11 cellular contexts compared by ENCODE assay signal in the genomic region with DNA sequence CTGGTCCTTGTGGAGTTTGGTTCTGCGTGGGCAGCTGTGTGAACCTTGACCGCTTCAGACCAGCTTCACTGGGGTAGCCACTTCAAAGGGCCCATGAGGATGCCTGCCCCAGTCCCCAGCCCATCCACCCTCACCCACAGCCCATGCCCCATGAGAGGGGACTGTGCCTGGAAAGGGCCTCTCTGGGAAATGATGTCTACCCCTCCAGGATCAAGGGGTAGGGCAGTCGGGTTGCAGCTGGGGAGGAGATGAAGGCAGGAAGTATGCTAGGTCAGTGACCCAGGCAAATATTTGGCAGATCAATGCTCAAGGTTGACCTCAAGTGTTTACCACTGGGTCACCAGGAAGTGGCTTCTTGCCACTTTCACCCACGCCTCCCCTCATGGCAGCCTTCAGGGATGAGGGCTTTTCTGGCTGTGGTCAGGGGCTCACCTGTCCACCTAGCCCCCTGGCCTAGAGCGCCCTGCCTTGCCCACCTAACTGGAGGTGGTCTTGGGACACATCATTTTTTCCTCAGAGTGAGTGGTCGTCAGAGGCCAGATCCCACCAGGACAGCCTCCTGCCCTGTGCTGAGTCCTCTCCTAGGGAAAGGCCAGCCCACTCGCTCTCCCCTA.
DNase-seq lines count a peak whose midpoint lies in the region; ATAC-seq, FAIRE-seq and TF ChIP-seq lines count a peak whose summit lies in the region.
"Had no signal": no experiment of that assay in that cellular context is flagged by ENCODE, and none has a peak within 500 bp of the region (broad histone marks: within the 10 kb centered on the region; RNA-seq: fewer than 3 reads in every experiment).

No MANE protein-coding gene starts in this region.

- H3K4me1 ChIP-seq in lung (ENCODE audit: control insufficient read depth in 2 of 2, insufficient read depth in 2 of 2, low read length in 2 of 2) = peaks cover 0 to 23% of the 10 kb centered on the region in 2 donors
- H3K4me1 ChIP-seq: SJSA1 had no signal

- no peak for TF ChIP-seq POLR2A in H54 (IDR thresholded peaks at IDR 0.05; ENCODE audit: low read depth, low read length)

- H3K27me3 ChIP-seq in lung (ENCODE audit: control insufficient read depth, insufficient read depth) = no peaks in the 10 kb centered on the region
- H3K27me3 ChIP-seq: SJSA1 had no signal

- no peak overlapping the region for H3K27ac ChIP-seq in lung (ENCODE audit: low read depth in 1 of 2, low read length in 1 of 2)
- H3K27ac ChIP-seq: SJSA1 had no signal

- DNase-seq in GM13976 (ENCODE audit: low spot score) = peak; percentile 67
- peak; percentile 46 for DNase-seq in GM20000 (ENCODE audit: low spot score)
- DNase-seq in HuH-7.5 (ENCODE audit: low spot score) = peak; percentile 95
- no peak for DNase-seq in lung (ENCODE audit: low spot score)
- no peak for DNase-seq in H54 (ENCODE audit: insufficient read length, low spot score)
- DNase-seq in activated naive CD4-positive, alpha-beta T cell (lab: John Stamatoyannopoulos, UW) = no peak
- DNase-seq: DMS79, HFFc6 had no signal

- in situ Hi-C loops in GM13976 (cut with MboI; ENCODE audit: low sequenced_read_pairs, unreplicated experiment) = no loop called here

- no peaks in the 10 kb centered on the region for H3K9me3 ChIP-seq in lung (ENCODE audit: control insufficient read depth in 2 of 2, insufficient read depth in 1 of 2, low read length in 1 of 2)
- H3K9me3 ChIP-seq: SJSA1 had no signal

- FAIRE-seq in H54 (lab: Jason Lieb, UNC) = no peak

- TF ChIP-seq CTCF in GM13976 (IDR thresholded peaks at IDR 0.05; ENCODE audit: borderline replicate concordance, control extremely low read depth, extremely low read depth, insufficient read depth, missing control alignments) (no peak), GM20000 (IDR thresholded peaks at IDR 0.05; ENCODE audit: extremely low read depth, missing control alignments) (no peak), lung (IDR thresholded peaks at IDR 0.05; ENCODE audit: control extremely low read depth, extremely low read depth) (no peak)

- no peaks in the 10 kb centered on the region for H3K36me3 ChIP-seq in lung (ENCODE audit: control insufficient read depth in 2 of 2, insufficient read depth in 2 of 2, low read length in 2 of 2)
- H3K36me3 ChIP-seq: SJSA1 had no signal

- H3K4me3 ChIP-seq in lung = no peak overlapping the region
- H3K4me3 ChIP-seq: SJSA1 had no signal

- WGBS in lung, 2 donors = 62 to 69% methylated on average over 7 of the region's 7 CpGs

- ATAC-seq in lung (ENCODE audit: insufficient read depth, low FRiP score) (peak; percentile 35), HG02571 (IDR thresholded peaks at IDR 0.05; ENCODE audit: unreplicated experiment) (no peak), HG02870 (IDR thresholded peaks at IDR 0.05; ENCODE audit: unreplicated experiment) (no peak)

Comparison
In these comparisons a context has a peak if more than half of its experiments do, and no peak if none do; other contexts are left out.
1. DNase-seq: peak in GM13976 (single experiment), GM20000 (single experiment) and HuH-7.5 (single experiment); none in lung (single experiment), H54 (single experiment) and activated naive CD4-positive, alpha-beta T cell (0 of 4).